Comparison of ENCODE assay signal across 15 cellular contexts in genomic region chr6:158969148-158969547, GRCh38. TPM values are rescaled to one million over a fixed set of nuclear protein-coding genes. Genes with fewer than 3 reads are reported as not detected.
DNase-seq lines count a peak whose midpoint lies in the region; ATAC-seq and TF ChIP-seq lines count a peak whose summit lies in the region.
"Had no signal": no experiment of that assay in that cellular context is flagged by ENCODE, and none has a peak within 500 bp of the region (broad histone marks: within the 10 kb centered on the region; RNA-seq: fewer than 3 reads in every experiment).

No MANE protein-coding gene starts in this region.

- H3K27ac ChIP-seq in HEK293 (ENCODE audit: extremely low read depth, low read depth, low read length): no peak overlapping the region

- CTCF ChIA-PET in HEK293 (lab: Yijun Ruan, JAX): interaction anchor here (1.4 kb wide), 1 partner anchor 135 kb away, joined by 4 read pairs; no protein-coding TSS in a partner anchor
- CTCF ChIA-PET in WTC11 (lab: Charles Lee): no interaction called here
- CTCF ChIA-PET in Caco-2 (lab: Charles Lee): no interaction called here

- TF ChIP-seq CTCF in HEK293 (tag by site-specific recombination; IDR thresholded peaks at IDR 0.05) (no peak), WTC11 (IDR thresholded peaks at IDR 0.05) (no peak), fibroblast of mammary gland (conservative IDR thresholded peaks at IDR 0.05; ENCODE audit: control insufficient read depth, insufficient read depth, low read depth, low read length) (no peak), Caco-2 (IDR thresholded peaks at IDR 0.05; ENCODE audit: insufficient read depth in 1 of 2, low read depth in 1 of 2, low read length in 1 of 2, severe bottlenecking in 1 of 2, unreplicated experiment in 1 of 2) (no peak)

- ATAC-seq in WTC11 (no peak), HG02759 (IDR thresholded peaks at IDR 0.05; ENCODE audit: unreplicated experiment) (no peak)

- H3K27ac Mint-ChIP-seq in WTC11 (no peak overlapping the region), Caco-2 (ENCODE audit: unreplicated experiment) (no peak overlapping the region)
- H3K27ac Mint-ChIP-seq: H9 had no signal

- DNase-seq in ACHN (peak; percentile 13), WTC11 (ENCODE audit: low spot score) (no peak), fibroblast of mammary gland (ENCODE audit: low read depth) (peak; percentile 2), HuH-7 (ENCODE audit: low spot score) (no peak), Caco-2 (no peak)
- no peak for DNase-seq in activated naive CD4-positive, alpha-beta T cell treated with anti-CD3 and anti-CD28 coated beads, Interleukin-2, amount 50 U/mL, for 16 hours
- DNase-seq: COR-L47, DMS153, H9, NCI-H1436, NCI-H2029 treated with DMSO at 0.1 percent for 48 hours, NCI-H69, SIG-M5 had no signal

- H3K4me1 Mint-ChIP-seq in WTC11: peaks cover 13% of the 10 kb centered on the region
- H3K4me1 Mint-ChIP-seq in Caco-2 (ENCODE audit: low read depth, unreplicated experiment): no peaks in the 10 kb centered on the region

- H3K9me3 ChIP-seq in HEK293 (ENCODE audit: control insufficient read depth, insufficient read depth, low read depth, low read length) (no peaks in the 10 kb centered on the region), Caco-2 (peaks cover 19% of the 10 kb centered on the region)

- H3K4me1 ChIP-seq in HEK293 (ENCODE audit: control insufficient read depth, insufficient read depth, low read length): no peaks in the 10 kb centered on the region
- no peaks in the 10 kb centered on the region for H3K4me1 ChIP-seq in Caco-2

- H3K4me3 Mint-ChIP-seq in WTC11: no peak overlapping the region
- no peak overlapping the region for H3K4me3 Mint-ChIP-seq in Caco-2 (ENCODE audit: unreplicated experiment)
- H3K4me3 Mint-ChIP-seq: H9 had no signal

- no peaks in the 10 kb centered on the region for H3K27me3 ChIP-seq in Caco-2 (replicated peaks; ENCODE audit: control insufficient read depth, insufficient read depth, low read length)

- no peaks in the 10 kb centered on the region; the same call in none of the 2 replicates for H3K27me3 Mint-ChIP-seq in WTC11 (ENCODE audit: low read depth)
- no peaks in the 10 kb centered on the region for H3K27me3 Mint-ChIP-seq in Caco-2 (ENCODE audit: insufficient read depth, unreplicated experiment)

- H3K4me3 ChIP-seq in HEK293 (ENCODE audit: low read depth, low read length) (no peak overlapping the region), fibroblast of mammary gland (ENCODE audit: control insufficient read depth, low read depth, low read length) (no peak overlapping the region), Caco-2 (ENCODE audit: low read depth, low read length) (no peak overlapping the region)

- in situ Hi-C loops in ACHN (cut with HindIII; ENCODE audit: low pct_ligation_motif_present, low pct_unique_long_range_greater_than_20kb, low sequenced_read_pairs): no loop called here

- POLR2A ChIA-PET in HEK293 (lab: Yijun Ruan, JAX) (interaction anchor here (1.6 kb wide), 1 partner anchor 99 kb away, joined by 3 read pairs; no protein-coding TSS in a partner anchor), WTC11 (lab: Charles Lee) (no interaction called here), Caco-2 (lab: Charles Lee) (no interaction called here)

- intact Hi-C loops in Caco-2 (cut with micrococcal nuclease; ENCODE audit: unreplicated experiment): no loop called here

- peaks cover 28% of the 10 kb centered on the region for H3K9me3 Mint-ChIP-seq in WTC11
- peaks cover 28% of the 10 kb centered on the region for H3K9me3 Mint-ChIP-seq in Caco-2 (ENCODE audit: unreplicated experiment)

- no peaks in the 10 kb centered on the region for H3K36me3 ChIP-seq in HEK293 (ENCODE audit: control insufficient read depth in 2 of 2, insufficient read depth in 1 of 2, low read length in 2 of 2)
- no peaks in the 10 kb centered on the region for H3K36me3 ChIP-seq in Caco-2 (ENCODE audit: control insufficient read depth, insufficient read depth, low read length)

- peaks cover 13% of the 10 kb centered on the region for H3K36me3 Mint-ChIP-seq in WTC11
- no peaks in the 10 kb centered on the region for H3K36me3 Mint-ChIP-seq in Caco-2 (ENCODE audit: insufficient read depth, unreplicated experiment)

- BruUV-seq in Caco-2 (replicated peaks; lab: Mats Ljungman, UMichigan): no TSS peak

TF ChIP-seq in HEK293, 187 proteins besides CTCF, POLR2A, EP300 and RAD21:
- TF ChIP-seq ZNF112 (tag by site-specific recombination; IDR thresholded peaks at IDR 0.05) (no peak), ZNF560 (tag by site-specific recombination; IDR thresholded peaks at IDR 0.05; ENCODE audit: borderline replicate concordance) (no peak), SETDB1 (IDR thresholded peaks at IDR 0.05; ENCODE audit: insufficient read length, low read length) (peak; percentile 85), ZNF423 (tag by site-specific recombination; IDR thresholded peaks at IDR 0.05) (no peak)
TF ChIP-seq in HEK293: peak in this region for 1.

TF ChIP-seq in WTC11, 78 proteins besides CTCF, POLR2A, EP300 and RAD21:
- TF ChIP-seq IRF2 (CRISPR knock-in tag; IDR thresholded peaks at IDR 0.05; ENCODE audit: borderline replicate concordance, low read depth): no peak
- no peak for TF ChIP-seq ZNF138 (CRISPR knock-in tag; conservative IDR thresholded peaks at IDR 0.05)
- TF ChIP-seq GTF2I (CRISPR knock-in tag; conservative IDR thresholded peaks at IDR 0.05): no peak
- TF ChIP-seq ZNF317 (CRISPR knock-in tag; IDR thresholded peaks at IDR 0.05; ENCODE audit: borderline replicate concordance, low read depth): peak; percentile 93
TF ChIP-seq in WTC11: peak in this region for 1.

RNA-seq across cellular contexts. Expression of gene RSPH3, which starts 30.9 kb away (rescaled TPM):
- total RNA-seq in WTC11 (2021) (2.4 to 3.2 TPM (median 2.7 TPM) in 3 replicates), Caco-2 (2022) (3.0 and 3.4 TPM in 2 replicates)

Comparison
In these comparisons a context has a peak if more than half of its experiments do, and no peak if none do; other contexts are left out.
1. DNase-seq: peak in ACHN (single experiment) and fibroblast of mammary gland (single experiment); none in WTC11 (single experiment), HuH-7 (single experiment), Caco-2 (0 of 2) and activated naive CD4-positive, alpha-beta T cell treated with anti-CD3 and anti-CD28 coated beads, Interleukin-2, amount 50 U/mL, for 16 hours (single experiment).